In genomic region chr2:231188506-231189170, GRCh38 we compare ENCODE assay signal across 26 cellular contexts. TPM values are rescaled to one million over a fixed set of nuclear protein-coding genes. Genes with fewer than 3 reads are reported as not detected.
A peak's percentile ranks its signal among the peaks of the same experiment; 100 is the strongest.
DNase-seq lines count a peak whose midpoint lies in the region; ATAC-seq, FAIRE-seq and TF ChIP-seq lines count a peak whose summit lies in the region.
"Had no signal": no experiment of that assay in that cellular context is flagged by ENCODE, and none has a peak within 500 bp of the region (broad histone marks: within the 10 kb centered on the region; RNA-seq: fewer than 3 reads in every experiment).

No MANE protein-coding gene starts in this region.

- no peaks in the 10 kb centered on the region for H3K36me3 ChIP-seq in right atrium auricular region
- no peaks in the 10 kb centered on the region for H3K36me3 ChIP-seq in HepG2 (replicated peaks in 1 of 2; ENCODE audit: control insufficient read depth in 1 of 2, insufficient read depth in 2 of 2, low read length in 2 of 2)
- H3K36me3 ChIP-seq in skeletal muscle tissue (ENCODE audit: control insufficient read depth in 3 of 3, insufficient read depth in 3 of 3, low read length in 3 of 3): no peaks in the 10 kb centered on the region
- H3K36me3 ChIP-seq: prostate gland had no signal

- H3K27me3 ChIP-seq in right atrium auricular region (no peaks in the 10 kb centered on the region), right cardiac atrium (ENCODE audit: control insufficient read depth, insufficient read depth) (no peaks in the 10 kb centered on the region), HepG2 (ENCODE audit: control insufficient read depth in 1 of 2, insufficient read depth in 2 of 2, low read length in 2 of 2) (peaks cover 0 to 1% of the 10 kb centered on the region in 2 experiments; a peak in 2 of 5 replicates), skeletal muscle tissue (ENCODE audit: control insufficient read depth in 3 of 3, insufficient read depth in 3 of 3, low read length in 3 of 3) (no peaks in the 10 kb centered on the region)

- DNase-seq in right atrium auricular region (ENCODE audit: low spot score) (no peak), right cardiac atrium (no peak), HepG2 (ENCODE audit: low spot score) (no peak)
- DNase-seq in stimulated activated CD4-positive, alpha-beta T cell treated with anti-CD3 and anti-CD28 coated beads, Interleukin-4, amount 100 ng/mL, for 24 hours: no peak
- DNase-seq: activated CD4-positive, alpha-beta T cell treated with anti-CD3 and anti-CD28 coated beads, Interleukin-2, amount 10 ng/mL, durations not matched to agents 7 days and 5 days; activated gamma-delta T cell; activated naive CD8-positive, alpha-beta T cell treated with anti-CD3 and anti-CD28 coated beads, Interleukin-2, amount 50 U/mL, for 24 hours; activated T-cell treated with anti-CD3 and anti-CD28 coated beads for 4 hours; HCEC 1CT; left colon; NCI-H2171; NCI-H524 treated with DMSO at 0.1 percent for 48 hours; small intestine; stimulated activated CD4-positive, alpha-beta T cell treated with anti-CD3 and anti-CD28 coated beads, Interleukin-4, amount 100 ng/mL, for 1 hour; stimulated activated naive CD8-positive, alpha-beta T cell treated with anti-CD3 and anti-CD28 coated beads, Interleukin-15, amount 100 ng/mL, for 72 hours had no signal

- no peak for ATAC-seq in right cardiac atrium
- ATAC-seq in HepG2: no peak
- no peak for ATAC-seq in activated CD4-positive, CD25-positive, alpha-beta regulatory T cell treated with anti-CD3 and anti-CD28 coated beads, Interleukin-2, amount 50 U/mL, for 24 hours
- ATAC-seq in HG02884 (IDR thresholded peaks at IDR 0.05; ENCODE audit: unreplicated experiment): no peak
- no peak for ATAC-seq in GM18867 (IDR thresholded peaks at IDR 0.05; ENCODE audit: unreplicated experiment)
- ATAC-seq: activated naive CD8-positive, alpha-beta T cell treated with anti-CD3 and anti-CD28 coated beads, Interleukin-2, amount 50 U/mL, for 24 hours; K562; left colon; natural killer cell treated with Interleukin-12 subunit alpha and Interleukin-12 subunit beta and Interleukin-15 and Interleukin-18, amount 100 ng/mL, for 72 hours; SK-N-SH treated with all-trans-retinoic acid at 6 μM for 48 hours; stimulated activated naive CD8-positive, alpha-beta T cell treated with anti-CD3 and anti-CD28 coated beads, Interleukin-15, amount 100 ng/mL, for 72 hours had no signal

- TF ChIP-seq RAD21 in HepG2 (CRISPR knock-in tag; IDR thresholded peaks at IDR 0.05): no peak

- H3K4me2 ChIP-seq in HepG2 (ENCODE audit: low read depth, low read length): no peak overlapping the region

- intact Hi-C loops in right cardiac atrium (cut with DNase I) (no loop called here), HepG2 (cut with micrococcal nuclease; ENCODE audit: unreplicated experiment) (no loop called here)

- H3K27ac ChIP-seq in right atrium auricular region (peak overlapping the region; percentile 84 to 88), right cardiac atrium (ENCODE audit: low read length) (no peak overlapping the region), HepG2 (ENCODE audit: extremely low read length, insufficient read depth, low read length) (no peak overlapping the region), skeletal muscle tissue (ENCODE audit: low read depth, low read length) (peak overlapping the region; percentile 64)
- H3K27ac ChIP-seq: C4-2B had no signal

- POLR2A ChIA-PET in HepG2 (lab: Yijun Ruan, JAX): interaction anchor here (1.3 to 1.9 kb wide), 4 partner anchors 10 to 276 kb away, joined by 3 to 8 read pairs (median 6); partner anchors contain the start of genes ARMC9 and NCL

- CTCF ChIA-PET in HepG2 (lab: Yijun Ruan, JAX; ENCODE audit: low intra/inter-chr PET ratio, low total read pairs): no interaction called here

- H3K79me2 ChIP-seq in HepG2 (ENCODE audit: insufficient read depth, low read length): no peaks in the 10 kb centered on the region

- no peak overlapping the region for H2AFZ ChIP-seq in HepG2 (ENCODE audit: low read length)

- TF ChIP-seq CTCF in right atrium auricular region (IDR thresholded peaks at IDR 0.05): no peak
- TF ChIP-seq CTCF in HepG2 (CRISPR knock-in tag; IDR thresholded peaks at IDR 0.05): no peak

- H4K20me1 ChIP-seq in HepG2 (ENCODE audit: insufficient read depth, low read length): no peaks in the 10 kb centered on the region

- WGBS in right cardiac atrium: 91% methylated on average over 6 of the region's 6 CpGs
- 51% methylated on average over 6 of the region's 6 CpGs for WGBS in HepG2 (ENCODE audit: low lambda C conversion rate)

- in situ Hi-C loops in HepG2 (cut with HindIII; ENCODE audit: extremely low pct_ligation_motif_present, low pct_unique_long_range_greater_than_20kb): no loop called here

- H3K4me1 ChIP-seq in right atrium auricular region (peaks cover 0 to 52% of the 10 kb centered on the region in 2 donors), right cardiac atrium (ENCODE audit: control insufficient read depth, insufficient read depth, low read length) (peaks cover 16% of the 10 kb centered on the region), HepG2 (ENCODE audit: insufficient read depth, low read length) (peaks cover 73% of the 10 kb centered on the region), skeletal muscle tissue (ENCODE audit: control insufficient read depth in 3 of 3, insufficient read depth in 3 of 3, low read length in 3 of 3) (peaks cover 32 to 40% (median 33%) of the 10 kb centered on the region in 3 donors)
- H3K4me1 ChIP-seq: prostate gland had no signal

- H3K9me3 ChIP-seq in right atrium auricular region (no peaks in the 10 kb centered on the region), right cardiac atrium (ENCODE audit: control insufficient read depth, low read length) (no peaks in the 10 kb centered on the region), HepG2 (ENCODE audit: low read length) (no peaks in the 10 kb centered on the region), skeletal muscle tissue (ENCODE audit: control insufficient read depth in 3 of 3, low read length in 3 of 3) (no peaks in the 10 kb centered on the region)
- H3K9me3 ChIP-seq: prostate gland had no signal

- no peak for TF ChIP-seq POLR2A in HepG2 (IDR thresholded peaks at IDR 0.05; ENCODE audit: insufficient read depth in 1 of 2, low read depth in 2 of 2, low read length in 2 of 2)

- TF ChIP-seq EP300 in HepG2 (IDR thresholded peaks at IDR 0.05; ENCODE audit: low read depth in 2 of 2, low read length in 2 of 2) (no peak), HepG2 (CRISPR knock-in tag; IDR thresholded peaks at IDR 0.05; ENCODE audit: borderline replicate concordance) (no peak)

- no peak overlapping the region; the same call in 1 of the 2 replicates for H3K9ac ChIP-seq in HepG2 (ENCODE audit: insufficient read depth, low read depth, low read length)
- peak overlapping the region in 1 of 3 donors; percentile 16 for H3K9ac ChIP-seq in skeletal muscle tissue (ENCODE audit: low read depth in 1 of 3, low read length in 3 of 3)

- H3K4me3 ChIP-seq in right atrium auricular region: no peak overlapping the region
- H3K4me3 ChIP-seq in right cardiac atrium (ENCODE audit: low read length): no peak overlapping the region
- H3K4me3 ChIP-seq in HepG2 (replicated peaks in 1 of 3; ENCODE audit: insufficient read depth in 1 of 3, low read depth in 2 of 3, low read length in 3 of 3): no peak overlapping the region
- no peak overlapping the region for H3K4me3 ChIP-seq in skeletal muscle tissue (ENCODE audit: low read length in 3 of 3)
- H3K4me3 ChIP-seq: K562, prostate gland had no signal

- no TSS peak for BruUV-seq in HepG2 (replicated peaks; lab: Mats Ljungman, UMichigan)

- no peak for FAIRE-seq in HepG2 (lab: Jason Lieb, UNC)
- FAIRE-seq: bronchial epithelial cell, D721Med, K562, small intestine had no signal

TF ChIP-seq in HepG2, 621 proteins besides CTCF, POLR2A, EP300 and RAD21 (continues in another document):
- TF ChIP-seq TOE1 (CRISPR knock-in tag; IDR thresholded peaks at IDR 0.05): no peak
- TF ChIP-seq ZNF768 (CRISPR knock-in tag; IDR thresholded peaks at IDR 0.05): 0 out of 2 replicates have a peak, but pooled peaks have one; percentile 2
- no peak for TF ChIP-seq ZGPAT (CRISPR knock-in tag; IDR thresholded peaks at IDR 0.05)

RNA-seq across cellular contexts. Expression of gene ARMC9, which starts 9.8 kb away (rescaled TPM):
- total RNA-seq in right atrium auricular region: 1 to 10 TPM; 2.0 to 2.9 TPM
- 1 to 10 TPM; 3.5 to 6.8 (median 3.8) TPM for total RNA-seq in right cardiac atrium
- 1.3 TPM for polyA plus RNA-seq in right cardiac atrium
- 12.8 and 14.5 TPM in 2 replicates for total RNA-seq in HepG2 (2016; rRNA removed; fragmentation: Illumina TruSeq; extraction: Trizol)
- 5.3 and 5.6 TPM in 2 replicates for total RNA-seq in HepG2 (2016; cell fraction: cytosol; rRNA removed; fragmentation: Illumina TruSeq; extraction: Trizol; ENCODE audit: low read depth)
- 10.9 and 12.6 TPM in 2 replicates for total RNA-seq in HepG2 (2016; cell fraction: insoluble cytoplasmic fraction; rRNA removed; fragmentation: Illumina TruSeq; extraction: Trizol)
- total RNA-seq in HepG2 (2016; cell fraction: membrane; rRNA removed; fragmentation: Illumina TruSeq; extraction: Trizol): 4.9 and 6.6 TPM in 2 replicates
- total RNA-seq in HepG2 (2016; cell fraction: nucleus; rRNA removed; fragmentation: Illumina TruSeq; extraction: Trizol): 17.4 and 18.3 TPM in 2 replicates
- 7.0 and 9.1 TPM in 2 replicates for polyA plus RNA-seq in HepG2 (2011; rRNA removed)
- polyA plus RNA-seq in HepG2 (2011; cell fraction: cytosol; rRNA removed): 5.7 and 7.4 TPM in 2 replicates
- 11.9 and 14.3 TPM in 2 replicates for polyA plus RNA-seq in HepG2 (2011; cell fraction: nucleus; rRNA removed)
- 5.8 and 6.7 TPM in 2 replicates for polyA plus RNA-seq in HepG2 (2012)
- polyA plus RNA-seq in HepG2 (2016; cell fraction: cytosol; fragmentation: Illumina TruSeq; extraction: Trizol; ENCODE audit: low read depth): 1.2 and 1.3 TPM in 2 replicates
- polyA plus RNA-seq in HepG2 (2016; cell fraction: insoluble cytoplasmic fraction; fragmentation: Illumina TruSeq; extraction: Trizol; ENCODE audit: low read depth): 8.7 and 10.7 TPM in 2 replicates
- polyA plus RNA-seq in HepG2 (2016; cell fraction: membrane; fragmentation: Illumina TruSeq; extraction: Trizol; ENCODE audit: low read depth): 1.9 and 3.0 TPM in 2 replicates
- 10.3 and 16.0 TPM in 2 replicates for polyA plus RNA-seq in HepG2 (2016; cell fraction: nucleus; fragmentation: Illumina TruSeq; extraction: Trizol; ENCODE audit: insufficient read depth, low read depth)
- 27.1 and 32.1 TPM in 2 replicates for polyA minus RNA-seq in HepG2 (2011; rRNA and poly(A)+ RNA removed; ENCODE audit: low replicate concordance)
- polyA minus RNA-seq in HepG2 (2011; cell fraction: cytosol; rRNA and poly(A)+ RNA removed): 5.9 and 7.2 TPM in 2 replicates
- polyA minus RNA-seq in HepG2 (2011; cell fraction: nucleus; rRNA and poly(A)+ RNA removed): 29.2 and 35.8 TPM in 2 replicates
- total RNA-seq in skeletal muscle tissue: 6.8 TPM

Comparison
In these comparisons a context has a peak if more than half of its experiments do, and no peak if none do; other contexts are left out.
1. H3K27ac ChIP-seq: peak in right atrium auricular region (2 of 2) and skeletal muscle tissue (single experiment); none in right cardiac atrium (single experiment) and HepG2 (single experiment).